Comparison of ENCODE assay signal across 9 cellular contexts in the genomic region with DNA sequence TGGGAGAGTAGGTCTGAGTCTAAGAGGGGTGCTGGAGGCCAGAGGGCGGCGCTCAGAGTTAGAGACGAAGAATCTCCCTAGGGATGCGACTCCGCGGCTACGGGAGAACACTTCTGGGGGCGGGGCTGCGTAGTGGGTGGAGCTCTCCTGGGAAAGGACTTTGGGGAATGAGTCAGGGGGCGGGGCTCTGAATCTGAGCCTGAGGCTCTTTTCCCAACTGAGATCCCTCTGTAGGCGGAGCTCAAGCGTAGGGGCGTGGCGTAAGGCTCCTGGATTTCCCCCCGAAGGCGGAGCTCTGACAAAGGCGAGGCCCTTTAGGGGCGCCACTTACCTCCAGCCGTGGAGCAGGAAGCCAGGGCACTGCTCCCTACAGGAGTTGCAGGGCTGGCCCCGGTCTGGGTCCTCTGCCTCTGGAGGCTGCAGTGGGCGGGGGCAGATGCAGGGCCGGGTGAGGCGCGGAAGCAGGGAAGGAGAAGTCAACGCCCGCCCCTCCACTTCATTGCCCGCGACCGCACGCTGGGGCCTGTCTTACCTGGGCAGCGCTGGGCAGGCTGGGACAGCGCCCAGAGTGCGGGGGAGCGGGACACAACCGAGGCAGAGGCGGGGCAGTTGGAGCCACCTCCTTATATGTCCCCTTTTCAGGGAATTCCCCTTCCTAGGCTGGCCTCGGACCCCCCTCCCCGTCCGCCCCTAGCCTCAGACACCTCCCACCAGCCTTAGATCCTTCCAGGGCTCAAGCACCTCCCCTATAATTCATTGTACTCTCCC. TPM values are rescaled to one million over a fixed set of nuclear protein-coding genes. Genes with fewer than 3 reads are reported as not detected.
DNase-seq lines count a peak whose midpoint lies in the region; ATAC-seq, FAIRE-seq and TF ChIP-seq lines count a peak whose summit lies in the region.
"Had no signal": no experiment of that assay in that cellular context is flagged by ENCODE, and none has a peak within 500 bp of the region (broad histone marks: within the 10 kb centered on the region; RNA-seq: fewer than 3 reads in every experiment).

No MANE protein-coding gene starts in this region.

- H3K4me3 ChIP-seq in epithelial cell of proximal tubule (ENCODE audit: low read depth, low read length) (peak overlapping the region; percentile 72), muscle layer of duodenum (ENCODE audit: low read depth in 1 of 2, low read length in 2 of 2) (peak overlapping the region; percentile 53 to 58), urinary bladder (ENCODE audit: low read depth, low read length) (peak overlapping the region; percentile 37)

- H3K4me3 Mint-ChIP-seq in WTC11: peak overlapping the region; percentile 77

- TF ChIP-seq CTCF in C4-2B (conservative IDR thresholded peaks at IDR 0.05): no peak
- TF ChIP-seq CTCF in WTC11 (IDR thresholded peaks at IDR 0.05): no peak
- no peak for TF ChIP-seq CTCF in epithelial cell of proximal tubule (conservative IDR thresholded peaks at IDR 0.05; ENCODE audit: low read depth, low read length)

- H3K27me3 ChIP-seq in muscle layer of duodenum (ENCODE audit: low read depth, low read length): no peaks in the 10 kb centered on the region

- H3K27ac Mint-ChIP-seq in WTC11: peak overlapping the region; percentile 95

- H3K36me3 ChIP-seq in muscle layer of duodenum (ENCODE audit: control insufficient read depth in 1 of 2, insufficient read depth in 2 of 2, low read length in 2 of 2) (peaks cover 4 to 14% of the 10 kb centered on the region in 2 donors), urinary bladder (ENCODE audit: insufficient read depth) (no peaks in the 10 kb centered on the region)

- POLR2A ChIA-PET in WTC11 (lab: Charles Lee): interaction anchor here (0.6 to 1.2 kb wide), 3 partner anchors 17 to 182 kb away, joined by 3 to 5 read pairs (median 4); a partner anchor contains a TSS

- peaks cover 18% of the 10 kb centered on the region for H3K36me3 Mint-ChIP-seq in WTC11

- FAIRE-seq in GM19239 (lab: Jason Lieb, UNC): peak; percentile 98

- DNase-seq in GM19239 (ENCODE audit: insufficient read length, low spot score): no peak
- DNase-seq in NCI-H1417 treated with DMSO at 0.1 percent for 48 hours (lab: John Stamatoyannopoulos, UW): peak; percentile 69
- peak; percentile 97 for DNase-seq in WTC11 (ENCODE audit: low spot score)
- peak; percentile 7 for DNase-seq in epithelial cell of proximal tubule (ENCODE audit: low read depth)

- H3K27ac ChIP-seq in C4-2B (peak overlapping the region; percentile 79; the same call in 1 of the 2 replicates), muscle layer of duodenum (ENCODE audit: low read length) (peak overlapping the region; percentile 31), urinary bladder (ENCODE audit: low read depth) (peak overlapping the region; percentile 70)

- CTCF ChIA-PET in WTC11 (lab: Charles Lee): interaction anchor here (0.6 to 2.1 kb wide), 14 partner anchors 9 to 577 kb away, joined by 3 to 14 read pairs (median 6); a partner anchor contains a TSS

- ATAC-seq in WTC11: peak; percentile 88
- no peak for ATAC-seq in HG02970 (IDR thresholded peaks at IDR 0.05; ENCODE audit: low FRiP score, unreplicated experiment)

- peaks cover 17% of the 10 kb centered on the region for H3K4me1 Mint-ChIP-seq in WTC11

- no peaks in the 10 kb centered on the region; the same call in 1 of the 2 replicates for H3K27me3 Mint-ChIP-seq in WTC11 (ENCODE audit: low read depth)

- 4% methylated on average over 39 of the region's 39 CpGs for WGBS in urinary bladder

- no peaks in the 10 kb centered on the region for H3K9me3 Mint-ChIP-seq in WTC11

- H3K4me1 ChIP-seq in muscle layer of duodenum (ENCODE audit: control insufficient read depth in 1 of 2, insufficient read depth in 2 of 2, low read length in 2 of 2): peaks cover 0 to 15% of the 10 kb centered on the region in 2 donors
- no peaks in the 10 kb centered on the region for H3K4me1 ChIP-seq in urinary bladder (ENCODE audit: insufficient read depth)

- no peaks in the 10 kb centered on the region for H3K9me3 ChIP-seq in muscle layer of duodenum (ENCODE audit: control insufficient read depth in 1 of 2, low read length in 2 of 2)

TF ChIP-seq in WTC11, 78 proteins besides CTCF, POLR2A, EP300 and RAD21:
- TF ChIP-seq ESRRA (CRISPR knock-in tag; IDR thresholded peaks at IDR 0.05; ENCODE audit: borderline replicate concordance) (no peak), ZNF416 (CRISPR knock-in tag; IDR thresholded peaks at IDR 0.05) (no peak), ZNF138 (CRISPR knock-in tag; conservative IDR thresholded peaks at IDR 0.05) (no peak), MXD4 (CRISPR knock-in tag; IDR thresholded peaks at IDR 0.05; ENCODE audit: borderline replicate concordance) (no peak)
- TF ChIP-seq, protein P1, sequence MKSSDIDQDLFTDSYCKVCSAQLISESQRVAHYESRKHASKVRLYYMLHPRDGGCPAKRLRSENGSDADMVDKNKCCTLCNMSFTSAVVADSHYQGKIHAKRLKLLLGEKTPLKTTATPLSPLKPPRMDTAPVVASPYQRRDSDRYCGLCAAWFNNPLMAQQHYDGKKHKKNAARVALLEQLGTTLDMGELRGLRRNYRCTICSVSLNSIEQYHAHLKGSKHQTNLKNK (CRISPR knock-in tag; IDR thresholded peaks at IDR 0.05): no peak
- TF ChIP-seq, protein P2, sequence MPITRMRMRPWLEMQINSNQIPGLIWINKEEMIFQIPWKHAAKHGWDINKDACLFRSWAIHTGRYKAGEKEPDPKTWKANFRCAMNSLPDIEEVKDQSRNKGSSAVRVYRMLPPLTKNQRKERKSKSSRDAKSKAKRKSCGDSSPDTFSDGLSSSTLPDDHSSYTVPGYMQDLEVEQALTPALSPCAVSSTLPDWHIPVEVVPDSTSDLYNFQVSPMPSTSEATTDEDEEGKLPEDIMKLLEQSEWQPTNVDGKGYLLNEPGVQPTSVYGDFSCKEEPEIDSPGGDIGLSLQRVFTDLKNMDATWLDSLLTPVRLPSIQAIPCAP (CRISPR knock-in tag; IDR thresholded peaks at IDR 0.05): no peak
- TF ChIP-seq, protein P3, sequence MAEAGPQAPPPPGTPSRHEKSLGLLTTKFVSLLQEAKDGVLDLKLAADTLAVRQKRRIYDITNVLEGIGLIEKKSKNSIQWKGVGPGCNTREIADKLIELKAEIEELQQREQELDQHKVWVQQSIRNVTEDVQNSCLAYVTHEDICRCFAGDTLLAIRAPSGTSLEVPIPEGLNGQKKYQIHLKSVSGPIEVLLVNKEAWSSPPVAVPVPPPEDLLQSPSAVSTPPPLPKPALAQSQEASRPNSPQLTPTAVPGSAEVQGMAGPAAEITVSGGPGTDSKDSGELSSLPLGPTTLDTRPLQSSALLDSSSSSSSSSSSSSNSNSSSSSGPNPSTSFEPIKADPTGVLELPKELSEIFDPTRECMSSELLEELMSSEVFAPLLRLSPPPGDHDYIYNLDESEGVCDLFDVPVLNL (CRISPR knock-in tag; IDR thresholded peaks at IDR 0.05; ENCODE audit: borderline replicate concordance, low read depth): no peak

RNA-seq across cellular contexts. Expression of a gene that starts 1.7 kb away (rescaled TPM):
- total RNA-seq in WTC11 (2021): 12.5 to 14.6 TPM (median 12.8 TPM) in 3 replicates
- total RNA-seq in epithelial cell of proximal tubule: 13.0 and 18.5 TPM in 2 replicates
- 4.7 TPM for total RNA-seq in urinary bladder
- 15.2 TPM for polyA plus RNA-seq in urinary bladder

RNA-seq across cellular contexts. Expression of a gene that starts 12.8 kb away (rescaled TPM):
- total RNA-seq in WTC11 (2021): 11.8 to 12.9 TPM (median 12.4 TPM) in 3 replicates
- 115 and 132 TPM in 2 replicates for total RNA-seq in epithelial cell of proximal tubule
- total RNA-seq in urinary bladder: 18.2 TPM
- 299 TPM for polyA plus RNA-seq in urinary bladder

RNA-seq across cellular contexts. Expression of a gene that starts 15.5 kb away (rescaled TPM):
- 4.8 to 7.0 TPM (median 5.3 TPM) in 3 replicates for total RNA-seq in WTC11 (2021)
- 0.17 and 0.29 TPM in 2 replicates for total RNA-seq in epithelial cell of proximal tubule
- total RNA-seq in urinary bladder: 4.7 TPM
- 8.3 TPM for polyA plus RNA-seq in urinary bladder

RNA-seq across cellular contexts. Expression of a gene that starts 21.9 kb away (rescaled TPM):
- total RNA-seq in WTC11 (2021): 1.2 to 2.4 TPM (median 2.0 TPM) in 3 replicates
- 8.3 and 9.6 TPM in 2 replicates for total RNA-seq in epithelial cell of proximal tubule
- total RNA-seq in urinary bladder: 1.9 TPM
- 4.0 TPM for polyA plus RNA-seq in urinary bladder

RNA-seq across cellular contexts. Expression of a gene that starts 48.7 kb away (rescaled TPM):
- total RNA-seq in WTC11 (2021): 1.6 to 2.7 TPM (median 1.8 TPM) in 3 replicates
- total RNA-seq in epithelial cell of proximal tubule: 0.12 TPM in 1 of 2 replicates, not detected in the other
- 0.05 TPM for total RNA-seq in urinary bladder
- polyA plus RNA-seq in urinary bladder: 0.10 TPM
- total RNA-seq: temporal lobe had no signal
